In the genomic region with DNA sequence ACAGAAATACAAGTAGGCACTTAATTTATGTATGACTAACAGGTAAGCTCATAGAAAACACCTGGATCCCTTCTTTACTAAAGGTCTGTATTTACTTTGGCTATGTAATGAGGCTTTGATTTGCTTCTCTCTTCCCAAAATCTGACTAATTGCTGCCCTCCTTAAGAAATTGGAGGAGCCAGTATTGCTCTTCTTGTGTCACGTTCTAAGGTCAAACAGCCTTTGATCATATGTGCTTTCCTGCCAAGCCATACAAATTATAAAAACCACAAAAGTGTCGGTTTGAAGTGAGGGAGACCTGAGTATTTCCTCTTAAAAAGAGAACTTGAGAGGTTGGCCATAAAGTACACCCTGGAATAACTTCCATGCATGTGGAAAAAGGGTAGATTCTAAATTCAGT, we compare ENCODE assay signal across 22 cellular contexts.
DNase-seq lines count a peak whose midpoint lies in the region; TF ChIP-seq lines count a peak whose summit lies in the region.
"Had no signal": no experiment of that assay in that cellular context is flagged by ENCODE, and none has a peak within 500 bp of the region (broad histone marks: within the 10 kb centered on the region; RNA-seq: fewer than 3 reads in every experiment).

No MANE protein-coding gene starts in this region.

- H3K9me3 ChIP-seq in Loucy (ENCODE audit: insufficient read depth, low read depth, low read length) (no peaks in the 10 kb centered on the region), right atrium auricular region (no peaks in the 10 kb centered on the region)
- H3K9me3 ChIP-seq: esophagus squamous epithelium, gastroesophageal sphincter had no signal

- peak overlapping the region; percentile 61 for H3K4me2 ChIP-seq in Loucy (ENCODE audit: low read depth, low read length, poor library complexity, severe bottlenecking)

- peak overlapping the region; percentile 31 for H3K4me3 ChIP-seq in Loucy (ENCODE audit: low read length, poor library complexity, severe bottlenecking)
- H3K4me3 ChIP-seq in astrocyte of the spinal cord (ENCODE audit: low read depth, low read length) = no peak overlapping the region
- H3K4me3 ChIP-seq in right atrium auricular region = no peak overlapping the region
- H3K4me3 ChIP-seq: esophagus squamous epithelium, gastroesophageal sphincter had no signal

- H3K9me2 ChIP-seq in Loucy (replicated peaks; ENCODE audit: low read depth, low read length) = no peaks in the 10 kb centered on the region

- H4K20me1 ChIP-seq in Loucy (ENCODE audit: insufficient read depth, low read length, poor library complexity, severe bottlenecking) = no peaks in the 10 kb centered on the region

- no peak overlapping the region for H2AFZ ChIP-seq in Loucy (ENCODE audit: low read length)

- no peak overlapping the region for H3K27ac ChIP-seq in right atrium auricular region
- H3K27ac ChIP-seq: esophagus squamous epithelium, gastroesophageal sphincter had no signal

- H3K9ac ChIP-seq in Loucy (ENCODE audit: low read depth, low read length, poor library complexity, severe bottlenecking) = no peak overlapping the region

- H3F3A ChIP-seq in Loucy (ENCODE audit: low read depth) = no peaks in the 10 kb centered on the region

- DNase-seq in EL (peak; percentile 19), NCI-H774 (lab: John Stamatoyannopoulos, UW) (peak; percentile 77), astrocyte of the spinal cord (ENCODE audit: low read depth, low spot score) (peak; percentile 14), NCI-H1694 treated with DMSO at 0.1 percent for 48 hours (lab: John Stamatoyannopoulos, UW) (no peak), HT-29 (ENCODE audit: low spot score) (no peak), right atrium auricular region (ENCODE audit: low spot score) (no peak)
- no peak for DNase-seq in effector CD8-positive, alpha-beta T cell (lab: John Stamatoyannopoulos, UW)
- DNase-seq: activated naive CD4-positive, alpha-beta T cell treated with anti-CD3 and anti-CD28 coated beads for 36 hours; activated T-cell treated with anti-CD3 and anti-CD28 coated beads, Interleukin-2, amount 50 U/mL, for 24 hours; CD8-positive, alpha-beta memory T cell; cerebellar nuclear complex; effector memory CD4-positive, alpha-beta T cell; esophagus squamous epithelium; H7; kidney; naive B cell; NCI-H2227 treated with DMSO at 0.1 percent for 48 hours; NK-92 treated with Interleukin-12 subunit alpha and Interleukin-12 subunit beta, amount 100 ng/mL, for 24 hours; stimulated activated CD4-positive, alpha-beta T cell treated with anti-CD3 and anti-CD28 coated beads, Interleukin-15, amount 100 ng/mL, for 24 hours; substantia nigra had no signal

- H3K36me3 ChIP-seq in Loucy (ENCODE audit: insufficient read depth, low read length) (no peaks in the 10 kb centered on the region), right atrium auricular region (no peaks in the 10 kb centered on the region)
- H3K36me3 ChIP-seq: esophagus squamous epithelium, gastroesophageal sphincter had no signal

- H3K4me1 ChIP-seq in Loucy (ENCODE audit: insufficient read depth, low read length, poor library complexity, severe bottlenecking) (peaks cover 13% of the 10 kb centered on the region), right atrium auricular region (no peaks in the 10 kb centered on the region)
- H3K4me1 ChIP-seq: esophagus squamous epithelium, gastroesophageal sphincter had no signal

- no peak for TF ChIP-seq CTCF in Loucy (conservative IDR thresholded peaks at IDR 0.05; ENCODE audit: low read length)
- no peak for TF ChIP-seq CTCF in astrocyte of the spinal cord (IDR thresholded peaks at IDR 0.05; ENCODE audit: low read depth, low read length)
- TF ChIP-seq CTCF in right atrium auricular region (IDR thresholded peaks at IDR 0.05) = no peak

- no peaks in the 10 kb centered on the region for H3K79me2 ChIP-seq in Loucy (ENCODE audit: insufficient read depth, low read length)

- no peaks in the 10 kb centered on the region for H3K27me3 ChIP-seq in Loucy (ENCODE audit: insufficient read depth, low read length, poor library complexity, severe bottlenecking)
- H3K27me3 ChIP-seq in right atrium auricular region = no peaks in the 10 kb centered on the region
- H3K27me3 ChIP-seq: esophagus squamous epithelium, gastroesophageal sphincter had no signal

- in situ Hi-C loops in astrocyte of the spinal cord (cut with HindIII; ENCODE audit: low sequenced_read_pairs) = no loop called here

Comparison
In these comparisons a context has a peak if more than half of its experiments do, and no peak if none do; other contexts are left out.
1. DNase-seq: peak in EL (single experiment), NCI-H774 (single experiment) and astrocyte of the spinal cord (single experiment); none in effector CD8-positive, alpha-beta T cell (single experiment), NCI-H1694 treated with DMSO at 0.1 percent for 48 hours (single experiment), HT-29 (single experiment) and right atrium auricular region (single experiment).